In the genomic region with DNA sequence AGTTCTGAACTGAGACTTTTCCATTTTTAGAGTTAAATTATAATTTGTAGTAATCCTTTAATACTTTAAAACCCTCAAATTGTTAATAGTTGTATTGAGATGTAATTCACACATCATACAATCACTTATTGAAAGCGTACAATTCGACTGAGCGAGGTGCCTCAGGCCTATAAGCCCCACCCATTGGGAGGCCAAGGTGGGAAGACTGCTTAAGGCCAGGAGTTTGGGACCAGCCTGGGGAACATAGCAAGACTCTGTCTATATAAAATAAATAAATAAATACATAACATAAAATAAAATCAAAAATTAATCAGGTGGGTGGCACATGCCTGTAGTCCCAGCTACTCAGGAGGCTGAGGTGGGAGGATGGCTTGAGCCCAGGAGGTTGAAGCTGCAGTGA, we compare ENCODE assay signal across 1 cellular context.
TF ChIP-seq lines count a peak whose summit lies in the region.

No MANE protein-coding gene starts in this region.

TF ChIP-seq in IMR-90, 13 proteins besides CTCF, POLR2A, EP300 and RAD21 (continued from another document):
- TF ChIP-seq, protein P1, sequence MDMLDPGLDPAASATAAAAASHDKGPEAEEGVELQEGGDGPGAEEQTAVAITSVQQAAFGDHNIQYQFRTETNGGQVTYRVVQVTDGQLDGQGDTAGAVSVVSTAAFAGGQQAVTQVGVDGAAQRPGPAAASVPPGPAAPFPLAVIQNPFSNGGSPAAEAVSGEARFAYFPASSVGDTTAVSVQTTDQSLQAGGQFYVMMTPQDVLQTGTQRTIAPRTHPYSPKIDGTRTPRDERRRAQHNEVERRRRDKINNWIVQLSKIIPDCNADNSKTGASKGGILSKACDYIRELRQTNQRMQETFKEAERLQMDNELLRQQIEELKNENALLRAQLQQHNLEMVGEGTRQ (IDR thresholded peaks at IDR 0.05; ENCODE audit: low read depth, low read length), result no peak
- no peak for TF ChIP-seq BHLHE40 (IDR thresholded peaks at IDR 0.05; ENCODE audit: low read depth, low read length)
